Comparison of ENCODE assay signal across 8 cellular contexts in genomic region chr15:34338347-34338746, GRCh38. TPM values are rescaled to one million over a fixed set of nuclear protein-coding genes. Genes with fewer than 3 reads are reported as not detected.
DNase-seq lines count a peak whose midpoint lies in the region; ATAC-seq and TF ChIP-seq lines count a peak whose summit lies in the region.

No MANE protein-coding gene starts in this region.

- no peak for TF ChIP-seq CTCF in CD8-positive, alpha-beta T cell (IDR thresholded peaks at IDR 0.05)

- no peak overlapping the region for H3K4me3 Mint-ChIP-seq in CD8-positive, alpha-beta T cell
- H3K4me3 Mint-ChIP-seq in effector memory CD8-positive, alpha-beta T cell, result peak overlapping the region; percentile 93 to 96

- peaks cover 58% of the 10 kb centered on the region for H3K4me1 Mint-ChIP-seq in CD8-positive, alpha-beta T cell (ENCODE audit: low read depth)
- peaks cover 28 to 47% of the 10 kb centered on the region in 2 donors for H3K4me1 Mint-ChIP-seq in effector memory CD8-positive, alpha-beta T cell (ENCODE audit: low read depth in 2 of 2)

- no peak overlapping the region for H2AK5ac ChIP-seq in neuronal stem cell (ENCODE audit: low read depth, low read length)

- H2BK15ac ChIP-seq in neuronal stem cell (ENCODE audit: low read length), result no peak overlapping the region

- no peak overlapping the region for H3K18ac ChIP-seq in neuronal stem cell (ENCODE audit: low read length)

- no peaks in the 10 kb centered on the region for H3K36me3 ChIP-seq in CD8-positive, alpha-beta T cell (ENCODE audit: insufficient read depth, low read length)
- peaks cover 0 to 34% of the 10 kb centered on the region in 2 donors for H3K36me3 ChIP-seq in neuronal stem cell (replicated peaks in 1 of 2; ENCODE audit: control insufficient read depth in 2 of 2, insufficient read depth in 2 of 2, low read length in 2 of 2)

- H3K4me1 ChIP-seq in CD8-positive, alpha-beta T cell (ENCODE audit: insufficient read depth, low read length), result peaks cover 52% of the 10 kb centered on the region
- H3K4me1 ChIP-seq in neuronal stem cell (ENCODE audit: control insufficient read depth in 2 of 2, insufficient read depth in 1 of 2, low read depth in 1 of 2, low read length in 2 of 2), result peaks cover 4 to 8% of the 10 kb centered on the region in 2 donors

- H3K79me1 ChIP-seq in neuronal stem cell (ENCODE audit: low read depth, low read length), result peaks cover 3% of the 10 kb centered on the region

- H2AFZ ChIP-seq in neuronal stem cell (ENCODE audit: low read length), result peak overlapping the region; percentile 93

- H3K36me3 Mint-ChIP-seq in CD8-positive, alpha-beta T cell, result peaks cover 34% of the 10 kb centered on the region
- peaks cover 32% of the 10 kb centered on the region for H3K36me3 Mint-ChIP-seq in effector memory CD8-positive, alpha-beta T cell (ENCODE audit: insufficient read depth)

- WGBS in neuronal stem cell (ENCODE audit: extremely low coverage in 2 of 2, insufficient read length in 2 of 2, insufficient replicate concordance in 1 of 2), 2 donors, result no CpG with 5 or more reads among the region's 16 CpGs

- H3K14ac ChIP-seq in neuronal stem cell (ENCODE audit: low read length), result no peak overlapping the region

- H3K9ac ChIP-seq in neuronal stem cell (ENCODE audit: low read depth, low read length, poor library complexity), result no peak overlapping the region

- POLR2A ChIA-PET in CD8-positive, alpha-beta T cell (lab: Charles Lee), result interaction anchor here (0.9 to 5.3 kb wide), 10 partner anchors 10 to 97 kb away, joined by 3 to 56 read pairs (median 6); partner anchors contain the start of gene LPCAT4

- H4K91ac ChIP-seq in neuronal stem cell (ENCODE audit: low read depth, low read length, poor library complexity), result no peak overlapping the region

- H2BK12ac ChIP-seq in neuronal stem cell (ENCODE audit: low read length), result no peak overlapping the region

- H2BK120ac ChIP-seq in neuronal stem cell (ENCODE audit: low read depth, low read length), result no peak overlapping the region

- H3K4me2 ChIP-seq in neuronal stem cell (ENCODE audit: insufficient read depth, low read length, poor library complexity, severe bottlenecking), result peak overlapping the region; percentile 45

- no peaks in the 10 kb centered on the region for H3K9me3 Mint-ChIP-seq in CD8-positive, alpha-beta T cell
- no peaks in the 10 kb centered on the region for H3K9me3 Mint-ChIP-seq in effector memory CD8-positive, alpha-beta T cell

- no peaks in the 10 kb centered on the region for H3K27me3 Mint-ChIP-seq in CD8-positive, alpha-beta T cell (ENCODE audit: low read depth)
- no peaks in the 10 kb centered on the region for H3K27me3 Mint-ChIP-seq in effector memory CD8-positive, alpha-beta T cell

- H3K27ac ChIP-seq in CD8-positive, alpha-beta T cell (ENCODE audit: low read depth, low read length), result peak overlapping the region; percentile 80
- H3K27ac ChIP-seq in neuronal stem cell (replicated peaks; ENCODE audit: low read length), result no peak overlapping the region

- DNase-seq in CD8-positive, alpha-beta T cell, result peak in 1 of 7 experiments; percentile 38
- peak; percentile 10 for DNase-seq in NCI-H2227 treated with DMSO at 0.1 percent for 48 hours (lab: John Stamatoyannopoulos, UW)
- no peak for DNase-seq in effector memory CD8-positive, alpha-beta T cell
- no peak for DNase-seq in neuronal stem cell (ENCODE audit: low spot score)
- no peak for DNase-seq in posterior vena cava (ENCODE audit: low spot score)

- intact Hi-C loops in CD8-positive, alpha-beta T cell (cut with DNase I, micrococcal nuclease), result loop anchor here (2.0 to 10.0 kb wide), 5 partner anchors 76 to 626 kb away; partner anchors contain the start of genes AVEN (in 2 of the 2), AQR (in 1 of the 2) and EMC7 (in 1 of the 2)
- intact Hi-C loops in posterior vena cava (cut with DNase I), result no loop called here

- H2BK5ac ChIP-seq in neuronal stem cell (ENCODE audit: low read length), result no peak overlapping the region

- no peak overlapping the region for H3K23ac ChIP-seq in neuronal stem cell (ENCODE audit: low read depth, low read length, poor library complexity)

- no peaks in the 10 kb centered on the region for H3K9me3 ChIP-seq in CD8-positive, alpha-beta T cell (ENCODE audit: low read length)
- H3K9me3 ChIP-seq in neuronal stem cell (replicated peaks in 1 of 2; ENCODE audit: control insufficient read depth in 2 of 2, insufficient read depth in 1 of 2, low read depth in 1 of 2, low read length in 2 of 2), result peaks cover 3 to 5% of the 10 kb centered on the region in 2 donors

- ATAC-seq in CD8-positive, alpha-beta T cell, result no peak
- ATAC-seq in effector memory CD8-positive, alpha-beta T cell (replicated peaks), result no peak
- ATAC-seq in GM21447 (IDR thresholded peaks at IDR 0.05; ENCODE audit: unreplicated experiment) (no peak), GM18873 (IDR thresholded peaks at IDR 0.05; ENCODE audit: low FRiP score, unreplicated experiment) (no peak), HG03039 (IDR thresholded peaks at IDR 0.05; ENCODE audit: unreplicated experiment) (no peak)

- H3K27ac Mint-ChIP-seq in CD8-positive, alpha-beta T cell, result no peak overlapping the region
- peak overlapping the region; percentile 88 to 94 for H3K27ac Mint-ChIP-seq in effector memory CD8-positive, alpha-beta T cell

- H3K27me3 ChIP-seq in CD8-positive, alpha-beta T cell (ENCODE audit: insufficient read depth, low read length), result no peaks in the 10 kb centered on the region
- H3K27me3 ChIP-seq in neuronal stem cell (ENCODE audit: control insufficient read depth in 3 of 3, insufficient read depth in 3 of 3, low read depth in 1 of 3, low read length in 3 of 3), result no peaks in the 10 kb centered on the region

- peak overlapping the region; percentile 81 for H3K4me3 ChIP-seq in CD8-positive, alpha-beta T cell (ENCODE audit: low read depth, low read length)
- H3K4me3 ChIP-seq in neuronal stem cell (ENCODE audit: low read length in 2 of 2), result peak overlapping the region in 1 of 2 donors; percentile 72

- no peak overlapping the region for H3K4ac ChIP-seq in neuronal stem cell (ENCODE audit: low read length)

- CTCF ChIA-PET in CD8-positive, alpha-beta T cell (lab: Charles Lee), result interaction anchor here (2.5 to 5.1 kb wide), 2 partner anchors 10 to 28 kb away, joined by 15 to 36 read pairs; partner anchors contain the start of gene LPCAT4

- no peak overlapping the region for H4K8ac ChIP-seq in neuronal stem cell (ENCODE audit: low read depth, low read length)

RNA-seq across cellular contexts. Expression of gene SLC12A6, which starts 0.8 kb away (rescaled TPM):
- total RNA-seq in CD8-positive, alpha-beta T cell, result 10 to 100 TPM; 55.7 to 60.8 TPM
- 9.4 TPM for polyA plus RNA-seq in neuronal stem cell (2013, experiment 1 of 2)
- 10.4 TPM for polyA plus RNA-seq in neuronal stem cell (2013, experiment 2 of 2)
- 10 to 100 TPM; 17.9 to 24.1 TPM for total RNA-seq in posterior vena cava

RNA-seq across cellular contexts. Expression of gene NOP10, which starts 4.6 kb away (rescaled TPM):
- total RNA-seq in CD8-positive, alpha-beta T cell, result 10 to 100 TPM; 36.6 to 40.1 TPM
- polyA plus RNA-seq in neuronal stem cell (2013, experiment 1 of 2), result 266 TPM
- 270 TPM for polyA plus RNA-seq in neuronal stem cell (2013, experiment 2 of 2)
- total RNA-seq in posterior vena cava, result 100 to 1,000 TPM in 1 of 2 donors, 10 to 100 TPM in 1; 91.5 to 113 TPM

RNA-seq across cellular contexts. Expression of gene NUTM1, which starts 4.8 kb away (rescaled TPM):
- total RNA-seq in CD8-positive, alpha-beta T cell, result not detected
- 0.01 TPM for polyA plus RNA-seq in neuronal stem cell (2013, experiment 1 of 2)
- not detected for polyA plus RNA-seq in neuronal stem cell (2013, experiment 2 of 2)
- not detected for total RNA-seq in posterior vena cava

RNA-seq across cellular contexts. Expression of gene LPCAT4, which starts 28.6 kb away (rescaled TPM):
- 10 to 100 TPM; 30.9 to 36.3 TPM for total RNA-seq in CD8-positive, alpha-beta T cell
- 72.2 TPM for polyA plus RNA-seq in neuronal stem cell (2013, experiment 1 of 2)
- 73.0 TPM for polyA plus RNA-seq in neuronal stem cell (2013, experiment 2 of 2)
- total RNA-seq in posterior vena cava, result 10 to 100 TPM; 26.7 to 35.4 TPM

Comparison
In these comparisons a context has a peak if more than half of its experiments do, and no peak if none do; other contexts are left out.
1. intact Hi-C loops: an anchor here in CD8-positive, alpha-beta T cell (2.0 to 10.0 kb wide); none called in posterior vena cava.